ENCODE assay signal across 9 cellular contexts in the genomic region with DNA sequence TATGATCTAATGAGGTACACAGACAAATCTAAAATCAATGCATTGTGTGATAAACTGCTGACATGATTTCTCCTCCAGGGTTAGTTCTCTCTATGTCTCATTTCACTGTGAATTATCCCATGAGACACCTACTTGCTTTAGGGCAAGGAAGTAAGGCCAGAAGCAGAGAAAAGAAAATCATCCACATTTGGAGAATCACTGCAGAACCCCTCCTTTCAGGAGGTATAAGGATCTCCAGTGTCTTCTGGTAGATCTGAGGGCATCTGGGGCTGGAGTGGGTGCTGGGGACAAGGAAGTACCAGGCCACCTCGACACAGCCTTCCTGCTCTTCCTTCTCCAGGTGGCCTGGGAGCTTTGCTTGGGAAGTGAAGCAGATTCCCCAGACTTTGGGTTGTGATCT. TPM values are rescaled to one million over a fixed set of nuclear protein-coding genes. Genes with fewer than 3 reads are reported as not detected.
DNase-seq lines count a peak whose midpoint lies in the region; ATAC-seq and TF ChIP-seq lines count a peak whose summit lies in the region.
"Had no signal": no experiment of that assay in that cellular context is flagged by ENCODE, and none has a peak within 500 bp of the region (broad histone marks: within the 10 kb centered on the region; RNA-seq: fewer than 3 reads in every experiment).

No MANE protein-coding gene starts in this region.

- H3K4me3 ChIP-seq in Loucy (ENCODE audit: low read length, poor library complexity, severe bottlenecking) (no peak overlapping the region), breast epithelium (no peak overlapping the region), lung (no peak overlapping the region)
- H3K4me3 ChIP-seq: cardiac muscle cell had no signal

- no peaks in the 10 kb centered on the region for H3K9me3 ChIP-seq in Loucy (ENCODE audit: insufficient read depth, low read depth, low read length)
- no peaks in the 10 kb centered on the region for H3K9me3 ChIP-seq in breast epithelium
- no peaks in the 10 kb centered on the region for H3K9me3 ChIP-seq in lung (ENCODE audit: control insufficient read depth in 2 of 2, insufficient read depth in 1 of 2, low read length in 1 of 2)

- no peak overlapping the region for H3K9ac ChIP-seq in Loucy (ENCODE audit: low read depth, low read length, poor library complexity, severe bottlenecking)

- H3K4me2 ChIP-seq in Loucy (ENCODE audit: low read depth, low read length, poor library complexity, severe bottlenecking) = no peak overlapping the region

- 23 to 30% methylated on average over 1 of the region's 1 CpG for WGBS in lung, 2 donors

- no peak for TF ChIP-seq CTCF in Loucy (conservative IDR thresholded peaks at IDR 0.05; ENCODE audit: low read length)
- TF ChIP-seq CTCF in breast epithelium (IDR thresholded peaks at IDR 0.05) = no peak
- no peak for TF ChIP-seq CTCF in lung (IDR thresholded peaks at IDR 0.05; ENCODE audit: control extremely low read depth, extremely low read depth)

- no peaks in the 10 kb centered on the region for H3K27me3 ChIP-seq in Loucy (ENCODE audit: insufficient read depth, low read length, poor library complexity, severe bottlenecking)
- H3K27me3 ChIP-seq in breast epithelium = no peaks in the 10 kb centered on the region
- no peaks in the 10 kb centered on the region for H3K27me3 ChIP-seq in lung (ENCODE audit: control insufficient read depth, insufficient read depth)
- H3K27me3 ChIP-seq: cardiac muscle cell had no signal

- H3K36me3 ChIP-seq in Loucy (ENCODE audit: insufficient read depth, low read length) (no peaks in the 10 kb centered on the region), breast epithelium (no peaks in the 10 kb centered on the region), lung (ENCODE audit: control insufficient read depth in 2 of 2, insufficient read depth in 2 of 2, low read length in 2 of 2) (no peaks in the 10 kb centered on the region)
- H3K36me3 ChIP-seq: cardiac muscle cell had no signal

- no peak for TF ChIP-seq POLR2A in breast epithelium (IDR thresholded peaks at IDR 0.05)

- H3F3A ChIP-seq in Loucy (ENCODE audit: low read depth) = no peaks in the 10 kb centered on the region

- intact Hi-C loops in breast epithelium (cut with DNase I; ENCODE audit: low total_unique reads) = loop anchor here (10.0 kb wide), 1 partner anchor 58 kb away; no protein-coding TSS in a partner anchor

- DNase-seq in breast epithelium (ENCODE audit: low spot score in 2 of 2) (no peak), lung (ENCODE audit: low spot score) (no peak), left lobe of liver (ENCODE audit: low spot score) (no peak), NCI-H2081 (lab: John Stamatoyannopoulos, UW) (no peak), RKO (ENCODE audit: low spot score) (no peak), HPDE6-E6E7 (ENCODE audit: extremely low spot score) (no peak)

- H3K27ac ChIP-seq in breast epithelium (peak overlapping the region; percentile 90 to 91), lung (ENCODE audit: low read depth in 1 of 2, low read length in 1 of 2) (peak overlapping the region; percentile 80 to 84), temporal lobe (ENCODE audit: low read depth, low read length) (peak overlapping the region; percentile 10)
- H3K27ac ChIP-seq: cardiac muscle cell had no signal

- H4K20me1 ChIP-seq in Loucy (ENCODE audit: insufficient read depth, low read length, poor library complexity, severe bottlenecking) = no peaks in the 10 kb centered on the region

- H3K4me1 ChIP-seq in Loucy (ENCODE audit: insufficient read depth, low read length, poor library complexity, severe bottlenecking) (no peaks in the 10 kb centered on the region), breast epithelium (peaks cover 21 to 30% of the 10 kb centered on the region in 2 donors), lung (ENCODE audit: control insufficient read depth in 2 of 2, insufficient read depth in 2 of 2, low read length in 2 of 2) (peaks cover 16 to 17% of the 10 kb centered on the region in 2 donors)

- peak overlapping the region; percentile 30; the same call in 1 of the 2 replicates for H2AFZ ChIP-seq in Loucy (ENCODE audit: low read length)

- H3K79me2 ChIP-seq in Loucy (ENCODE audit: insufficient read depth, low read length) = no peaks in the 10 kb centered on the region

- no peaks in the 10 kb centered on the region for H3K9me2 ChIP-seq in Loucy (replicated peaks; ENCODE audit: low read depth, low read length)

- no peak for ATAC-seq in lung (ENCODE audit: insufficient read depth, low FRiP score)
- no peak for ATAC-seq in left lobe of liver

RNA-seq across cellular contexts. Expression of a gene that starts 12.3 kb away (rescaled TPM):
- total RNA-seq in breast epithelium (10 to 100 TPM; 22.6 to 28.0 (median 27.2) TPM), lung (10 to 100 TPM; 38.6 to 41.1 TPM), temporal lobe (53.8 TPM), left lobe of liver (11.1 TPM)
- 10 to 100 TPM; 15.8 to 19.4 TPM for polyA plus RNA-seq in lung

RNA-seq across cellular contexts. Expression of a gene that starts 24.3 kb away (rescaled TPM):
- total RNA-seq in breast epithelium = 10 to 100 TPM in 1 of 3 donors, 1 to 10 TPM in 2; 4.2 to 11.0 (median 5.2) TPM
- 10 to 100 TPM; 13.5 to 23.0 TPM for total RNA-seq in lung
- 10 to 100 TPM; 11.6 to 36.7 TPM for polyA plus RNA-seq in lung
- 0.98 TPM for total RNA-seq in temporal lobe
- 0.50 TPM for total RNA-seq in left lobe of liver

Comparison
In these comparisons a context has a peak if more than half of its experiments do, and no peak if none do; other contexts are left out.
1. H3K27ac ChIP-seq: peak in every context shown above with its lines; median percentile 90 in breast epithelium; 82 in lung; 10 in temporal lobe.